ENCODE assay signal across 13 cellular contexts in genomic region chr10:75663947-75664664, GRCh38.
DNase-seq lines count a peak whose midpoint lies in the region; TF ChIP-seq lines count a peak whose summit lies in the region.
"Had no signal": no experiment of that assay in that cellular context is flagged by ENCODE, and none has a peak within 500 bp of the region (broad histone marks: within the 10 kb centered on the region; RNA-seq: fewer than 3 reads in every experiment).

No MANE protein-coding gene starts in this region.

- H3K14ac ChIP-seq in mesenchymal stem cell (ENCODE audit: low read length in 2 of 2) = peak overlapping the region in 1 of 2 experiments; percentile 44

- H3K4me3 ChIP-seq in ascending aorta = no peak overlapping the region
- no peak overlapping the region for H3K4me3 ChIP-seq in fibroblast of mammary gland (ENCODE audit: control insufficient read depth, low read depth, low read length)
- H3K4me3 ChIP-seq in mesenchymal stem cell (ENCODE audit: insufficient read depth in 1 of 2, low read depth in 1 of 2, low read length in 2 of 2) = no peak overlapping the region
- H3K4me3 ChIP-seq in tibial artery = no peak overlapping the region
- H3K4me3 ChIP-seq: hepatocyte had no signal

- H3K23ac ChIP-seq in mesenchymal stem cell (ENCODE audit: low read length in 2 of 2) = no peak overlapping the region

- peaks cover 0 to 55% of the 10 kb centered on the region in 2 donors for H3K4me1 ChIP-seq in ascending aorta
- no peaks in the 10 kb centered on the region for H3K4me1 ChIP-seq in mesenchymal stem cell (ENCODE audit: control insufficient read depth, insufficient read depth, low read depth, low read length)
- peaks cover 0 to 53% (median 22%) of the 10 kb centered on the region in 4 donors for H3K4me1 ChIP-seq in tibial artery

- H3K27ac ChIP-seq in ascending aorta (peak overlapping the region; percentile 87 to 89), mesenchymal stem cell (ENCODE audit: low read length, poor library complexity, severe bottlenecking) (no peak overlapping the region), tibial artery (peak overlapping the region; percentile 73 to 80)

- H3K9me3 ChIP-seq in ascending aorta = no peaks in the 10 kb centered on the region
- H3K9me3 ChIP-seq in mesenchymal stem cell (ENCODE audit: control insufficient read depth, low read length) = no peaks in the 10 kb centered on the region
- no peaks in the 10 kb centered on the region for H3K9me3 ChIP-seq in tibial artery

- H3K18ac ChIP-seq in mesenchymal stem cell (ENCODE audit: low read depth in 1 of 2, low read length in 2 of 2) = peak overlapping the region; percentile 84 to 91

- peak overlapping the region; percentile 49 to 72 for H2BK12ac ChIP-seq in mesenchymal stem cell (ENCODE audit: low read length in 2 of 2)

- H3K4ac ChIP-seq in mesenchymal stem cell (ENCODE audit: low read depth in 1 of 2, low read length in 2 of 2) = peak overlapping the region; percentile 1 to 67

- H3K36me3 ChIP-seq in ascending aorta (no peaks in the 10 kb centered on the region), mesenchymal stem cell (ENCODE audit: control insufficient read depth in 1 of 2, insufficient read depth in 2 of 2, low read depth in 1 of 2, low read length in 2 of 2) (no peaks in the 10 kb centered on the region), tibial artery (no peaks in the 10 kb centered on the region)

- no peak for TF ChIP-seq CTCF in ascending aorta (IDR thresholded peaks at IDR 0.05)
- TF ChIP-seq CTCF in fibroblast of mammary gland (conservative IDR thresholded peaks at IDR 0.05; ENCODE audit: control insufficient read depth, insufficient read depth, low read depth, low read length) = no peak
- TF ChIP-seq CTCF in tibial artery (IDR thresholded peaks at IDR 0.05) = no peak

- H2BK120ac ChIP-seq in mesenchymal stem cell (ENCODE audit: low read depth, low read length) = peak overlapping the region; percentile 21

- H4K91ac ChIP-seq in mesenchymal stem cell (ENCODE audit: low read length) = peak overlapping the region; percentile 62

- no peak overlapping the region for H2BK15ac ChIP-seq in mesenchymal stem cell (ENCODE audit: low read depth, poor library complexity, severe bottlenecking)

- H3K27me3 ChIP-seq in ascending aorta (no peaks in the 10 kb centered on the region), mesenchymal stem cell (ENCODE audit: control insufficient read depth in 1 of 2, insufficient read depth in 1 of 2, low read length in 2 of 2) (peaks cover 0 to 31% of the 10 kb centered on the region in 2 experiments), tibial artery (no peaks in the 10 kb centered on the region)
- H3K27me3 ChIP-seq: hepatocyte had no signal

- H3K79me1 ChIP-seq in mesenchymal stem cell (replicated peaks; ENCODE audit: low read length, poor library complexity, severe bottlenecking) = no peaks in the 10 kb centered on the region

- no peak overlapping the region for H2BK5ac ChIP-seq in mesenchymal stem cell (ENCODE audit: low read depth, low read length, poor library complexity, severe bottlenecking)

- DNase-seq in ascending aorta (ENCODE audit: low spot score in 2 of 2) (no peak), fibroblast of mammary gland (ENCODE audit: low read depth) (peak; percentile 73), mesenchymal stem cell (peak; percentile 29), tibial artery (peak in 1 of 2 donors; percentile 39), activated gamma-delta T cell (lab: John Stamatoyannopoulos, UW) (no peak)
- no peak for DNase-seq in activated CD4-positive, CD25-positive, alpha-beta regulatory T cell treated with anti-CD3 and anti-CD28 coated beads, Interleukin-2, amount 50 U/mL, for 72 hours
- no peak for DNase-seq in activated CD4-positive, alpha-beta T cell treated with anti-CD3 and anti-CD28 coated beads for 48 hours
- DNase-seq: activated effector memory CD4-positive, alpha-beta T cell treated with anti-CD3 and anti-CD28 coated beads, Interleukin-2, amount 50 U/mL, for 16 hours; DMS153; NCI-H1105; NCI-H2171 treated with DMSO at 0.1 percent for 48 hours; stimulated activated naive CD4-positive, alpha-beta T cell treated with Interleukin-2 at 50 U/mL for 16 hours had no signal

- no peak overlapping the region for H3K4me2 ChIP-seq in mesenchymal stem cell (ENCODE audit: low read length, poor library complexity, severe bottlenecking)
- H3K4me2 ChIP-seq: hepatocyte had no signal

- 92% methylated on average over 3 of the region's 3 CpGs for WGBS in mesenchymal stem cell

- no peak overlapping the region for H3K9ac ChIP-seq in mesenchymal stem cell (ENCODE audit: low read length)

- intact Hi-C loops in ascending aorta (cut with DNase I) = loop anchor here (2.0 kb wide), 1 partner anchor 261 kb away; no protein-coding TSS in a partner anchor
- intact Hi-C loops in tibial artery (cut with DNase I; ENCODE audit: low total_unique reads) = loop anchor here (5.0 kb wide), 1 partner anchor 262 kb away; the partner anchor contains the start of gene ZNF503

- no peak overlapping the region for H2AFZ ChIP-seq in mesenchymal stem cell (ENCODE audit: low read depth, low read length)
- H2AFZ ChIP-seq: hepatocyte had no signal

- no peak overlapping the region for H4K8ac ChIP-seq in mesenchymal stem cell (ENCODE audit: low read length)

- H2AK5ac ChIP-seq in mesenchymal stem cell (ENCODE audit: low read length, severe bottlenecking) = no peak overlapping the region

Comparison
In these comparisons a context has a peak if more than half of its experiments do, and no peak if none do; other contexts are left out.
1. DNase-seq: peak in fibroblast of mammary gland (single experiment) and mesenchymal stem cell (single experiment); none in ascending aorta (0 of 2), activated gamma-delta T cell (single experiment), activated CD4-positive, CD25-positive, alpha-beta regulatory T cell treated with anti-CD3 and anti-CD28 coated beads, Interleukin-2, amount 50 U/mL, for 72 hours (single experiment) and activated CD4-positive, alpha-beta T cell treated with anti-CD3 and anti-CD28 coated beads for 48 hours (single experiment).